ENCODE assay signal across 8 cellular contexts in genomic region chr5:163509288-163510040, GRCh38. TPM values are rescaled to one million over a fixed set of nuclear protein-coding genes. Genes with fewer than 3 reads are reported as not detected.
A peak's percentile ranks its signal among the peaks of the same experiment; 100 is the strongest.
DNase-seq lines count a peak whose midpoint lies in the region; ATAC-seq and TF ChIP-seq lines count a peak whose summit lies in the region.

No MANE protein-coding gene starts in this region.

- peak overlapping the region; percentile 15 to 100 (median 98) for H3K27ac ChIP-seq in spleen

- H3K27me3 Mint-ChIP-seq in activated T-cell treated with anti-CD3 and anti-CD28 coated beads, Interleukin-2, amount 50 U/mL, for 24 hours = no peaks in the 10 kb centered on the region
- H3K27me3 Mint-ChIP-seq in activated CD4-positive, alpha-beta memory T cell treated with anti-CD3 and anti-CD28 coated beads, Interleukin-2, amount 10 ng/mL, durations not matched to agents 7 days and 5 days = no peaks in the 10 kb centered on the region

- CTCF ChIA-PET in activated CD4-positive, alpha-beta memory T cell treated with anti-CD3 and anti-CD28 coated beads, Interleukin-2, amount 10 ng/mL, durations not matched to agents 7 days and 5 days (lab: Charles Lee) = interaction anchor here (0.9 to 4.7 kb wide), 3 partner anchors 18 to 101 kb away, joined by 3 to 41 read pairs (median 4); partner anchors contain the start of genes HMMR and NUDCD2

- H3K4me3 Mint-ChIP-seq in activated T-cell treated with anti-CD3 and anti-CD28 coated beads, Interleukin-2, amount 50 U/mL, for 24 hours = peak overlapping the region; percentile 86
- peak overlapping the region; percentile 96 for H3K4me3 Mint-ChIP-seq in activated CD4-positive, alpha-beta memory T cell treated with anti-CD3 and anti-CD28 coated beads, Interleukin-2, amount 10 ng/mL, durations not matched to agents 7 days and 5 days

- no peak for TF ChIP-seq CTCF in spleen (IDR thresholded peaks at IDR 0.05 in 8 of 11, conservative IDR thresholded peaks at IDR 0.05 in 3 of 11)

- ATAC-seq in HG02571 (IDR thresholded peaks at IDR 0.05; ENCODE audit: unreplicated experiment) = no peak
- no peak for ATAC-seq in GM19455 (IDR thresholded peaks at IDR 0.05; ENCODE audit: unreplicated experiment)

- peak overlapping the region in 5 of 8 donors; percentile 27 to 87 (median 63) for H3K4me3 ChIP-seq in spleen

- no peak for DNase-seq in activated T-cell treated with anti-CD3 and anti-CD28 coated beads, Interleukin-2, amount 50 U/mL, for 24 hours
- no peak for DNase-seq in activated T-cell treated with anti-CD3 and anti-CD28 coated beads, Interleukin-2, amount 50 U/mL, for 1 hour
- DNase-seq in activated CD4-positive, alpha-beta memory T cell treated with anti-CD3 and anti-CD28 coated beads, Interleukin-2, amount 10 ng/mL, durations not matched to agents 7 days and 5 days = no peak
- DNase-seq in globus pallidus (ENCODE audit: low spot score) (peak; percentile 28), spleen (no peak), H4 (ENCODE audit: low spot score) (no peak)

- peaks cover 34 to 88% (median 70%) of the 10 kb centered on the region in 6 donors for H3K4me1 ChIP-seq in spleen

- no peaks in the 10 kb centered on the region for H3K9me3 Mint-ChIP-seq in activated T-cell treated with anti-CD3 and anti-CD28 coated beads, Interleukin-2, amount 50 U/mL, for 24 hours
- no peaks in the 10 kb centered on the region for H3K9me3 Mint-ChIP-seq in activated CD4-positive, alpha-beta memory T cell treated with anti-CD3 and anti-CD28 coated beads, Interleukin-2, amount 10 ng/mL, durations not matched to agents 7 days and 5 days

- WGBS in spleen, 5 donors = 34 to 48% (median 37%) methylated on average over 9 of the region's 9 CpGs

- no peaks in the 10 kb centered on the region for H3K27me3 ChIP-seq in spleen (replicated peaks in 1 of 7)

- intact Hi-C loops in spleen (cut with DNase I; ENCODE audit: low total_unique reads) = loop anchor here (5.0 kb wide), 1 partner anchor 47 kb away; the partner anchor contains the start of genes HMMR and NUDCD2

- H3K36me3 ChIP-seq in spleen = peaks cover 0 to 31% (median 25%) of the 10 kb centered on the region in 6 donors

- H3K36me3 Mint-ChIP-seq in activated T-cell treated with anti-CD3 and anti-CD28 coated beads, Interleukin-2, amount 50 U/mL, for 24 hours (ENCODE audit: low read depth) = peaks cover 73% of the 10 kb centered on the region
- peaks cover 49% of the 10 kb centered on the region for H3K36me3 Mint-ChIP-seq in activated CD4-positive, alpha-beta memory T cell treated with anti-CD3 and anti-CD28 coated beads, Interleukin-2, amount 10 ng/mL, durations not matched to agents 7 days and 5 days (ENCODE audit: low read depth)

- H3K4me1 Mint-ChIP-seq in activated T-cell treated with anti-CD3 and anti-CD28 coated beads, Interleukin-2, amount 50 U/mL, for 24 hours (ENCODE audit: low read depth) = peaks cover 61% of the 10 kb centered on the region
- H3K4me1 Mint-ChIP-seq in activated CD4-positive, alpha-beta memory T cell treated with anti-CD3 and anti-CD28 coated beads, Interleukin-2, amount 10 ng/mL, durations not matched to agents 7 days and 5 days = peaks cover 46% of the 10 kb centered on the region

- no peaks in the 10 kb centered on the region for H3K9me3 ChIP-seq in spleen

- H3K27ac Mint-ChIP-seq in activated T-cell treated with anti-CD3 and anti-CD28 coated beads, Interleukin-2, amount 50 U/mL, for 24 hours = peak overlapping the region; percentile 97
- peak overlapping the region; percentile 99 for H3K27ac Mint-ChIP-seq in activated CD4-positive, alpha-beta memory T cell treated with anti-CD3 and anti-CD28 coated beads, Interleukin-2, amount 10 ng/mL, durations not matched to agents 7 days and 5 days

- POLR2A ChIA-PET in activated CD4-positive, alpha-beta memory T cell treated with anti-CD3 and anti-CD28 coated beads, Interleukin-2, amount 10 ng/mL, durations not matched to agents 7 days and 5 days (lab: Charles Lee) = interaction anchor here (2.5 to 9.6 kb wide), 2 partner anchors 50 to 71 kb away, joined by 16 to 418 read pairs; partner anchors contain the start of genes CCNG1, HMMR and NUDCD2

- no peak for TF ChIP-seq POLR2A in spleen (IDR thresholded peaks at IDR 0.05)

RNA-seq across cellular contexts. Expression of gene MAT2B, which starts 4.0 kb away (rescaled TPM):
- total RNA-seq in activated CD4-positive, alpha-beta memory T cell treated with anti-CD3 and anti-CD28 coated beads, Interleukin-2, amount 10 ng/mL, durations not matched to agents 7 days and 5 days = 100 to 1,000 TPM; 112 to 119 TPM
- total RNA-seq in spleen = 100 to 1,000 TPM in 2 of 7 donors, 10 to 100 TPM in 5; 70.8 to 110 (median 97.6) TPM
- polyA plus RNA-seq in spleen = 10 to 100 TPM; 61.6 to 90.4 (median 85.7) TPM
- total RNA-seq in H4 (2014; rRNA removed; shearing (Covaris generic)) = 101 and 118 TPM in 2 replicates

RNA-seq across cellular contexts. Expression of gene HMMR, which starts 49.0 kb away (rescaled TPM):
- 10 to 100 TPM; 74.7 to 75.7 TPM for total RNA-seq in activated CD4-positive, alpha-beta memory T cell treated with anti-CD3 and anti-CD28 coated beads, Interleukin-2, amount 10 ng/mL, durations not matched to agents 7 days and 5 days
- total RNA-seq in spleen = 10 to 100 TPM in 1 of 7 donors, 1 to 10 TPM in 6; 1.7 to 10.4 (median 3.7) TPM
- polyA plus RNA-seq in spleen = 1 to 10 TPM in 2 of 3 donors, under 1 TPM in 1; 0.65 to 4.4 (median 2.0) TPM
- total RNA-seq in H4 (2014; rRNA removed; shearing (Covaris generic)) = 45.7 and 47.1 TPM in 2 replicates

RNA-seq across cellular contexts. Expression of gene NUDCD2, which starts 49.6 kb away (rescaled TPM):
- 10 to 100 TPM; 36.0 to 39.3 TPM for total RNA-seq in activated CD4-positive, alpha-beta memory T cell treated with anti-CD3 and anti-CD28 coated beads, Interleukin-2, amount 10 ng/mL, durations not matched to agents 7 days and 5 days
- 10 to 100 TPM in 6 of 7 donors, 1 to 10 TPM in 1; 7.6 to 25.9 (median 16.6) TPM for total RNA-seq in spleen
- 1 to 10 TPM; 5.8 to 9.9 (median 9.7) TPM for polyA plus RNA-seq in spleen
- 11.9 and 14.0 TPM in 2 replicates for total RNA-seq in H4 (2014; rRNA removed; shearing (Covaris generic))
